25 cellular contexts compared by ENCODE assay signal in the genomic region with DNA sequence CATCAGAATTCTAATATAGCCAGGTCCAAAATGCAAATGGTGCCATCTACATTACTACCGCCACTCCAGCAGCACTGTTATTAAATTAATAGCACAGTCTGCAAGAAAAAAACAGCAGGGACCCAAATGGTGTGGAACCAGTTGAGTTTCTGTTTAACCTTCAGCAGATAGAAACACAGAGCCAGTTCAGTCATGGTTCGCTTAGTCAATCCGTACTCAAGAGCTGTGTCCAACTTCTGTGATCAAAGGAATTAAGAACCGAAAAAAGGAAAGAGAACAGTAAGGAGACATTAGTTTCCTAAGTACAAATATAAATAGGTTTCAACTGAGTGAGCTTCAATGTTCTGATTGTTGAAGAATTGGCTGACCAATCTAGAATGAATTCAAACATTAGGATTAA.
DNase-seq lines count a peak whose midpoint lies in the region; ATAC-seq and TF ChIP-seq lines count a peak whose summit lies in the region.
"Had no signal": no experiment of that assay in that cellular context is flagged by ENCODE, and none has a peak within 500 bp of the region (broad histone marks: within the 10 kb centered on the region; RNA-seq: fewer than 3 reads in every experiment).

No MANE protein-coding gene starts in this region.

- H3K79me2 ChIP-seq in MM.1S (ENCODE audit: low read length) = no peaks in the 10 kb centered on the region

- WGBS in psoas muscle, 3 donors = 55 to 74% (median 56%) methylated on average over 4 of the region's 4 CpGs

- intact Hi-C loops in psoas muscle (cut with DNase I) = no loop called here

- peak overlapping the region; percentile 37; the same call in 1 of the 2 replicates for H3K4me3 ChIP-seq in BLaER1
- H3K4me3 ChIP-seq in psoas muscle = no peak overlapping the region
- H3K4me3 ChIP-seq in MM.1S (ENCODE audit: low read length) = no peak overlapping the region
- H3K4me3 ChIP-seq: GM23338, skin epidermis, testis had no signal

- H4K20me1 ChIP-seq in BLaER1 (no peaks in the 10 kb centered on the region), MM.1S (ENCODE audit: insufficient read depth, low read length) (no peaks in the 10 kb centered on the region)

- H2AFZ ChIP-seq in MM.1S (ENCODE audit: low read length) = no peak overlapping the region
- H2AFZ ChIP-seq: GM23338 had no signal

- no peaks in the 10 kb centered on the region for H3F3A ChIP-seq in MM.1S (ENCODE audit: insufficient read depth, low read length)

- H3K36me3 ChIP-seq in BLaER1 (no peaks in the 10 kb centered on the region), psoas muscle (ENCODE audit: insufficient read depth in 1 of 2, low read depth in 1 of 2) (peaks cover 0 to 29% of the 10 kb centered on the region in 2 donors), MM.1S (replicated peaks; ENCODE audit: insufficient read depth, low read length) (no peaks in the 10 kb centered on the region)

- peak; percentile 93 for DNase-seq in DMS79 treated with DMSO at 0.1 percent for 48 hours (lab: John Stamatoyannopoulos, UW)
- no peak for DNase-seq in caudate nucleus (lab: John Stamatoyannopoulos, UW)
- DNase-seq in psoas muscle = no peak
- no peak for DNase-seq in GDM1 (lab: John Stamatoyannopoulos, UW)
- DNase-seq in MM.1S = no peak
- no peak for DNase-seq in NOMO-1 (lab: John Stamatoyannopoulos, UW; ENCODE audit: unreplicated experiment in 2 of 2)
- DNase-seq in glomerular visceral epithelial cell (ENCODE audit: extremely low spot score) = no peak
- DNase-seq: activated CD4-positive, alpha-beta T cell treated with anti-CD3 and anti-CD28 coated beads, Interleukin-2, amount 50 U/mL, for 48 hours; activated effector memory CD4-positive, alpha-beta T cell treated with Interleukin-2 at 50 U/mL for 16 hours; AML-193; glutamatergic neuron; left ventricle myocardium superior; natural killer cell; NCI-H1105; NCI-H2081 treated with DMSO at 0.1 percent for 48 hours; NCI-H524; RPMI8226; stimulated activated CD4-positive, alpha-beta T cell treated with anti-CD3 and anti-CD28 coated beads, Interleukin-2, amount 100 ng/mL, for 48 hours; stimulated activated naive B cell treated with anti-CD40 and anti-IgM and Interleukin-4, amounts not matched to agents 10 μg/mL and 1 μg/mL and 100 μg/mL, for 72 hours; T-helper 9 cell; testis had no signal

- H3K9me2 ChIP-seq in MM.1S (replicated peaks; ENCODE audit: insufficient read depth, low read length) = no peaks in the 10 kb centered on the region

- H3K9ac ChIP-seq in BLaER1 (no peak overlapping the region), MM.1S (ENCODE audit: low read length) (no peak overlapping the region)

- no peak for TF ChIP-seq CTCF in psoas muscle (IDR thresholded peaks at IDR 0.05)
- TF ChIP-seq CTCF in MM.1S (IDR thresholded peaks at IDR 0.05; ENCODE audit: low read length) = no peak

- H3K4me2 ChIP-seq in BLaER1 (peak overlapping the region; percentile 81), MM.1S (ENCODE audit: low read depth, low read length) (no peak overlapping the region)
- H3K4me2 ChIP-seq: GM23338 had no signal

- H3K27me3 ChIP-seq in BLaER1 (no peaks in the 10 kb centered on the region), psoas muscle (ENCODE audit: insufficient read depth in 3 of 3, low read length in 2 of 3) (no peaks in the 10 kb centered on the region), MM.1S (replicated peaks; ENCODE audit: insufficient read depth, low read length) (no peaks in the 10 kb centered on the region)
- H3K27me3 ChIP-seq: testis had no signal

- H3K9me3 ChIP-seq in BLaER1 = 0 out of 2 replicates have a peak, but pooled peaks cover 5% of the 10 kb centered on the region
- no peaks in the 10 kb centered on the region for H3K9me3 ChIP-seq in psoas muscle
- no peaks in the 10 kb centered on the region for H3K9me3 ChIP-seq in MM.1S (replicated peaks; ENCODE audit: insufficient read depth, low read length)
- H3K9me3 ChIP-seq: testis had no signal

- H3K4me1 ChIP-seq in BLaER1 (peaks cover 39% of the 10 kb centered on the region), psoas muscle (peaks cover 59% of the 10 kb centered on the region), MM.1S (ENCODE audit: low read length) (peaks cover 7% of the 10 kb centered on the region; the same call in 1 of the 2 replicates)
- H3K4me1 ChIP-seq: testis had no signal

- H3K27ac ChIP-seq in BLaER1 = peak overlapping the region; percentile 48; the same call in 1 of the 2 replicates
- peak overlapping the region; percentile 39 for H3K27ac ChIP-seq in caudate nucleus (ENCODE audit: low read depth, low read length)
- peak overlapping the region; percentile 81 for H3K27ac ChIP-seq in psoas muscle
- no peak overlapping the region for H3K27ac ChIP-seq in MM.1S (ENCODE audit: low read length)
- H3K27ac ChIP-seq: skin epidermis, testis had no signal

- peak in 2 of 4 donors; percentile 44 to 48 for ATAC-seq in psoas muscle
- ATAC-seq: GM23338; left ventricle myocardium superior; natural killer cell; stimulated activated naive B cell treated with anti-CD40 and anti-IgM and Interleukin-4, amounts not matched to agents 10 μg/mL and 1 μg/mL and 100 μg/mL, for 72 hours; WTC11 had no signal
